In the genomic region with DNA sequence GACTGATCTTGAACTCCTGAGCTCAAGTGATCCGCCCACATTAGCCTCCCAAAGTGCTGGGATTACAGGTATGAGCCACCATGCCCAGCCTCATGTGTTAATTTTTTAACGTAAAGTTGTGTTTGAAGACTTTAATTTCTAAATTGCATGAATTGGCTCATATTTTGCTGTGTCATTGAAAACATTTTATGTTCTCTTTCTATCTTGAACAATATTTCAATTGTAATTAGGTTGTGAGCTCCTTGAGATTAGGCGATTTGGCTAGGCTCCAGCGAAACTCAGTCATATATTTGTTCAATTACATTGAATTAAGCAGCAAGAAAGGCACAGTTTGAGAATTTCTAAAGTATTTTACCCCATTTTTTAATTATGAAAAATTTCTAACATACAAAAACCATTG, we compare ENCODE assay signal across 17 cellular contexts. TPM values are rescaled to one million over a fixed set of nuclear protein-coding genes. Genes with fewer than 3 reads are reported as not detected.
DNase-seq lines count a peak whose midpoint lies in the region; ATAC-seq, FAIRE-seq and TF ChIP-seq lines count a peak whose summit lies in the region.
"Had no signal": no experiment of that assay in that cellular context is flagged by ENCODE, and none has a peak within 500 bp of the region (broad histone marks: within the 10 kb centered on the region; RNA-seq: fewer than 3 reads in every experiment).

No MANE protein-coding gene starts in this region.

- no peaks in the 10 kb centered on the region for H3K27me3 Mint-ChIP-seq in T-helper 17 cell
- H3K27me3 Mint-ChIP-seq: CD4-positive, alpha-beta T cell had no signal

- no peaks in the 10 kb centered on the region for H3K36me3 Mint-ChIP-seq in T-helper 17 cell (ENCODE audit: low read depth)

- no peak for TF ChIP-seq RAD21 in A549 (conservative IDR thresholded peaks at IDR 0.05 in 1 of 2, IDR thresholded peaks at IDR 0.05 in 1 of 2)

- no peak for FAIRE-seq in A549 (lab: Jason Lieb, UNC)
- FAIRE-seq: GM19239, H1 had no signal

- H3K27me3 ChIP-seq in vagina: no peaks in the 10 kb centered on the region

- POLR2A ChIA-PET in A549 (lab: Yijun Ruan, JAX): interaction anchor here (0.7 kb wide), 2 partner anchors 52 to 409 kb away, joined by 4 to 10 read pairs; no protein-coding TSS in a partner anchor

- no peak for ATAC-seq in A549
- no peak for ATAC-seq in T-helper 17 cell

- 94% methylated on average over 4 of the region's 4 CpGs for WGBS in A549 (ENCODE audit: missing lambda C conversion rate)

- TF ChIP-seq CTCF in A549 (IDR thresholded peaks at IDR 0.05): no peak
- TF ChIP-seq CTCF in vagina (IDR thresholded peaks at IDR 0.05): no peak
- TF ChIP-seq CTCF in GM13976 (IDR thresholded peaks at IDR 0.05; ENCODE audit: borderline replicate concordance, control extremely low read depth, extremely low read depth, insufficient read depth, missing control alignments): no peak

- TF ChIP-seq POLR2A in A549 (IDR thresholded peaks at IDR 0.05; ENCODE audit: low read length) (no peak), vagina (IDR thresholded peaks at IDR 0.05) (no peak)

- in situ Hi-C loops in GM13976 (cut with MboI; ENCODE audit: low sequenced_read_pairs, unreplicated experiment): no loop called here

- H3K9me3 ChIP-seq in A549 (no peaks in the 10 kb centered on the region), T-helper 17 cell (ENCODE audit: control insufficient read depth, low read length, poor library complexity, severe bottlenecking) (no peaks in the 10 kb centered on the region), vagina (no peaks in the 10 kb centered on the region)

- no peak overlapping the region for H3K4me2 ChIP-seq in A549

- peaks cover 0 to 7% of the 10 kb centered on the region in 2 donors for H3K36me3 ChIP-seq in vagina

- DNase-seq in A549 (ENCODE audit: low read depth in 1 of 2, low spot score in 1 of 2) (no peak), COLO829 (ENCODE audit: low spot score) (peak; percentile 26), T-helper 17 cell (no peak), foreskin melanocyte (peak; percentile 54), vagina (ENCODE audit: extremely low spot score in 2 of 2) (no peak), GM13976 (ENCODE audit: low spot score) (no peak), SKM-1 (lab: John Stamatoyannopoulos, UW; ENCODE audit: unreplicated experiment) (no peak)
- DNase-seq: AML-193; CD4-positive, alpha-beta T cell; DMS153; DMS79; GDM1; H9; KBM-7 had no signal

- peak overlapping the region; percentile 67 for H3K27ac Mint-ChIP-seq in T-helper 17 cell
- H3K27ac Mint-ChIP-seq: CD4-positive, alpha-beta T cell; H9 had no signal

- TF ChIP-seq EP300 in A549 (IDR thresholded peaks at IDR 0.05): no peak

- CTCF ChIA-PET in A549 (lab: Yijun Ruan, JAX): interaction anchor here (1.0 kb wide), 1 partner anchor 80 kb away, joined by 3 read pairs; no protein-coding TSS in a partner anchor

- no peak overlapping the region for H3K4me3 Mint-ChIP-seq in T-helper 17 cell
- H3K4me3 Mint-ChIP-seq: CD4-positive, alpha-beta T cell; H9 had no signal

- intact Hi-C loops in vagina (cut with DNase I): no loop called here

- H3K4me3 ChIP-seq in A549 (no peak overlapping the region), vagina (no peak overlapping the region)

- H3K27ac ChIP-seq in A549: no peak overlapping the region
- H3K27ac ChIP-seq in vagina: no peak overlapping the region
- H3K27ac ChIP-seq: C4-2B had no signal

- H3K4me1 ChIP-seq in A549 (peaks cover 17% of the 10 kb centered on the region), vagina (peaks cover 12% of the 10 kb centered on the region)

- peaks cover 9% of the 10 kb centered on the region for H3K4me1 Mint-ChIP-seq in T-helper 17 cell

TF ChIP-seq in A549, 52 proteins besides CTCF, POLR2A, EP300 and RAD21:
- TF ChIP-seq, protein P1, sequence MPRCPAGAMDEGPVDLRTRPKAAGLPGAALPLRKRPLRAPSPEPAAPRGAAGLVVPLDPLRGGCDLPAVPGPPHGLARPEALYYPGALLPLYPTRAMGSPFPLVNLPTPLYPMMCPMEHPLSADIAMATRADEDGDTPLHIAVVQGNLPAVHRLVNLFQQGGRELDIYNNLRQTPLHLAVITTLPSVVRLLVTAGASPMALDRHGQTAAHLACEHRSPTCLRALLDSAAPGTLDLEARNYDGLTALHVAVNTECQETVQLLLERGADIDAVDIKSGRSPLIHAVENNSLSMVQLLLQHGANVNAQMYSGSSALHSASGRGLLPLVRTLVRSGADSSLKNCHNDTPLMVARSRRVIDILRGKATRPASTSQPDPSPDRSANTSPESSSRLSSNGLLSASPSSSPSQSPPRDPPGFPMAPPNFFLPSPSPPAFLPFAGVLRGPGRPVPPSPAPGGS (IDR thresholded peaks at IDR 0.05): no peak
- TF ChIP-seq CHD4 (IDR thresholded peaks at IDR 0.05; ENCODE audit: borderline replicate concordance) (no peak), FOSL2 (IDR thresholded peaks at IDR 0.05) (no peak), FOSL2 (CRISPR knock-in tag; IDR thresholded peaks at IDR 0.05) (no peak), MAFK (IDR thresholded peaks at IDR 0.05; ENCODE audit: partially characterized antibody) (peak; percentile 86), FOXS1 (CRISPR knock-in tag; IDR thresholded peaks at IDR 0.05) (no peak), NR3C1 (IDR thresholded peaks at IDR 0.05) (no peak), POLR2AphosphoS2 (conservative IDR thresholded peaks at IDR 0.05; ENCODE audit: low read length) (no peak), EHMT2 (IDR thresholded peaks at IDR 0.05; ENCODE audit: low read depth) (no peak), GATA3 (IDR thresholded peaks at IDR 0.05; ENCODE audit: borderline replicate concordance) (no peak), FOSB (CRISPR knock-in tag; IDR thresholded peaks at IDR 0.05) (no peak), NFE2L2 (conservative IDR thresholded peaks at IDR 0.05; ENCODE audit: low read length) (peak; percentile 31; the same call in 1 of the 2 replicates), HOXB13 (CRISPR knock-in tag; IDR thresholded peaks at IDR 0.05; ENCODE audit: low read depth) (no peak), RCOR1 (IDR thresholded peaks at IDR 0.05; ENCODE audit: low read depth, low read length) (no peak)
- TF ChIP-seq, protein P2, sequence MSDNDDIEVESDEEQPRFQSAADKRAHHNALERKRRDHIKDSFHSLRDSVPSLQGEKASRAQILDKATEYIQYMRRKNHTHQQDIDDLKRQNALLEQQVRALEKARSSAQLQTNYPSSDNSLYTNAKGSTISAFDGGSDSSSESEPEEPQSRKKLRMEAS (IDR thresholded peaks at IDR 0.05): no peak
- TF ChIP-seq, protein P3, sequence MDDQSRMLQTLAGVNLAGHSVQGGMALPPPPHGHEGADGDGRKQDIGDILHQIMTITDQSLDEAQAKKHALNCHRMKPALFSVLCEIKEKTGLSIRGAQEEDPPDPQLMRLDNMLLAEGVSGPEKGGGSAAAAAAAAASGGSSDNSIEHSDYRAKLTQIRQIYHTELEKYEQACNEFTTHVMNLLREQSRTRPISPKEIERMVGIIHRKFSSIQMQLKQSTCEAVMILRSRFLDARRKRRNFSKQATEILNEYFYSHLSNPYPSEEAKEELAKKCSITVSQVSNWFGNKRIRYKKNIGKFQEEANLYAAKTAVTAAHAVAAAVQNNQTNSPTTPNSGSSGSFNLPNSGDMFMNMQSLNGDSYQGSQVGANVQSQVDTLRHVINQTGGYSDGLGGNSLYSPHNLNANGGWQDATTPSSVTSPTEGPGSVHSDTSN (IDR thresholded peaks at IDR 0.05): no peak
- TF ChIP-seq, protein P4, sequence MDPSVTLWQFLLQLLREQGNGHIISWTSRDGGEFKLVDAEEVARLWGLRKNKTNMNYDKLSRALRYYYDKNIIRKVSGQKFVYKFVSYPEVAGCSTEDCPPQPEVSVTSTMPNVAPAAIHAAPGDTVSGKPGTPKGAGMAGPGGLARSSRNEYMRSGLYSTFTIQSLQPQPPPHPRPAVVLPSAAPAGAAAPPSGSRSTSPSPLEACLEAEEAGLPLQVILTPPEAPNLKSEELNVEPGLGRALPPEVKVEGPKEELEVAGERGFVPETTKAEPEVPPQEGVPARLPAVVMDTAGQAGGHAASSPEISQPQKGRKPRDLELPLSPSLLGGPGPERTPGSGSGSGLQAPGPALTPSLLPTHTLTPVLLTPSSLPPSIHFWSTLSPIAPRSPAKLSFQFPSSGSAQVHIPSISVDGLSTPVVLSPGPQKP (IDR thresholded peaks at IDR 0.05; ENCODE audit: low read depth, low read length): no peak

RNA-seq across cellular contexts. Expression of a gene that starts 34.0 kb away (rescaled TPM):
- polyA plus RNA-seq in A549 (2011; rRNA removed) (23.0 and 26.1 TPM in 2 replicates), A549 (2017; fragmentation: RNase III; extraction: RNeasy Plus Mini Kit Qiagen cat#74134 plus additional on column Dnase treatment) (15.2 to 18.6 TPM (median 18.2 TPM) in 3 replicates)
- polyA plus RNA-seq in A549 (2012; cell fraction: cytosol; rRNA removed): 7.4 and 8.8 TPM in 2 replicates
- 9.8 and 12.5 TPM in 2 replicates for polyA plus RNA-seq in A549 (2012; cell fraction: nucleus; rRNA removed)
- polyA minus RNA-seq in A549 (2011; rRNA and poly(A)+ RNA removed): 23.4 and 26.6 TPM in 2 replicates
- total RNA-seq in T-helper 17 cell (10 to 100 TPM; 67.1 to 76.4 TPM), vagina (54.8 TPM)

RNA-seq across cellular contexts. Expression of a gene that starts 54.5 kb away (rescaled TPM):
- polyA plus RNA-seq in A549 (2011; rRNA removed): 437 and 557 TPM in 2 replicates
- polyA plus RNA-seq in A549 (2012; cell fraction: cytosol; rRNA removed): 107 and 112 TPM in 2 replicates
- polyA plus RNA-seq in A549 (2012; cell fraction: nucleus; rRNA removed): 194 and 211 TPM in 2 replicates
- polyA plus RNA-seq in A549 (2017; fragmentation: RNase III; extraction: RNeasy Plus Mini Kit Qiagen cat#74134 plus additional on column Dnase treatment): 227 to 254 TPM (median 245 TPM) in 3 replicates
- polyA minus RNA-seq in A549 (2011; rRNA and poly(A)+ RNA removed): 218 and 240 TPM in 2 replicates
- total RNA-seq in T-helper 17 cell: 100 to 1,000 TPM; 224 to 229 TPM
- 88.4 TPM for total RNA-seq in vagina

Comparison
In these comparisons a context has a peak if more than half of its experiments do, and no peak if none do; other contexts are left out.
1. DNase-seq: peak in COLO829 (single experiment) and foreskin melanocyte (single experiment); none in A549 (0 of 2), T-helper 17 cell (0 of 3), vagina (0 of 2), GM13976 (single experiment) and SKM-1 (single experiment).